In the genomic region with DNA sequence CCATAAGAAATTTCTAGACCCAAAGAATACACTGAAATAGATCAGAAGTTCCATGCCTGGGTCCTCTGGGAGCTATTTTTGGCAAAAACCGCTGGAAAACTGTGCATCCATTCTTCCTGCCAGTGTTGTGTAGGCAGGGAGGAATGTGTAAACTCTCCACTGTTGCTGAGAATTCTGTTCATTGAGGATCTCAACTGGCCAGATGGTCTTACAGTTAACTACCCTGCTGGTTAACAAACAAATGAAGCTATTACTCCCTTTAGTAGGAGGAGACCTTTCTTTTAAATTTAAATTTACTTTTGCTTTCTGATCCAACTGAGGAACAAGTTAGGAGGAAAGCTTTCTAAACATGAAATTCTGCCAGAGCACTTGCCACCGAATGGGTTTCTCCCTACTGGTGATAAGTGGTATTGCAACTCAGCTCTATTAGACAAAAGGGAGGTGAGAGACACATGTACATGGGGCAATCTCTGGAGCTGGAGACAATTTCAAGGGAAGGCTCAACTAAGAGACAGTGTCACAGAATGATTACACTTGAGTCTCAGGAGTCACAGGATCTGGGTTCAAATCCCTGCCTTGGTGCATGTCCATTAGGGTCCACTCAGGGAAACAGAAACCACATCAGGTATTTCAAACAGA, we compare ENCODE assay signal across 2 cellular contexts.
TF ChIP-seq lines count a peak whose summit lies in the region.

No MANE protein-coding gene starts in this region.

TF ChIP-seq in IMR-90, 13 proteins besides CTCF, POLR2A, EP300 and RAD21:
- TF ChIP-seq MAFK (IDR thresholded peaks at IDR 0.05; ENCODE audit: low read depth, low read length) (no peak), SMC3 (IDR thresholded peaks at IDR 0.05; ENCODE audit: low read depth, low read length) (no peak), CHD1 (IDR thresholded peaks at IDR 0.05; ENCODE audit: low read depth, low read length) (no peak), MAZ (IDR thresholded peaks at IDR 0.05; ENCODE audit: borderline replicate concordance, low read depth, low read length) (no peak), CEBPB (IDR thresholded peaks at IDR 0.05; ENCODE audit: low read depth, low read length) (no peak), FOS (IDR thresholded peaks at IDR 0.05; ENCODE audit: low read depth, low read length) (no peak), RCOR1 (IDR thresholded peaks at IDR 0.05; ENCODE audit: insufficient replicate concordance, low read length) (no peak), MXI1 (IDR thresholded peaks at IDR 0.05; ENCODE audit: borderline replicate concordance, low read depth, low read length) (no peak)
- TF ChIP-seq, protein P1, sequence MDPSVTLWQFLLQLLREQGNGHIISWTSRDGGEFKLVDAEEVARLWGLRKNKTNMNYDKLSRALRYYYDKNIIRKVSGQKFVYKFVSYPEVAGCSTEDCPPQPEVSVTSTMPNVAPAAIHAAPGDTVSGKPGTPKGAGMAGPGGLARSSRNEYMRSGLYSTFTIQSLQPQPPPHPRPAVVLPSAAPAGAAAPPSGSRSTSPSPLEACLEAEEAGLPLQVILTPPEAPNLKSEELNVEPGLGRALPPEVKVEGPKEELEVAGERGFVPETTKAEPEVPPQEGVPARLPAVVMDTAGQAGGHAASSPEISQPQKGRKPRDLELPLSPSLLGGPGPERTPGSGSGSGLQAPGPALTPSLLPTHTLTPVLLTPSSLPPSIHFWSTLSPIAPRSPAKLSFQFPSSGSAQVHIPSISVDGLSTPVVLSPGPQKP (IDR thresholded peaks at IDR 0.05; ENCODE audit: borderline replicate concordance, low read depth, low read length) = no peak
TF ChIP-seq in IMR-90: peak in this region for 0.

TF ChIP-seq in K562, 482 proteins besides CTCF, POLR2A, EP300 and RAD21 (continues in another document):
- no peak for TF ChIP-seq RERE (CRISPR knock-in tag; IDR thresholded peaks at IDR 0.05; ENCODE audit: borderline replicate concordance)
- peak; percentile 99 for TF ChIP-seq ZNF764 (CRISPR knock-in tag; IDR thresholded peaks at IDR 0.05; ENCODE audit: low read depth)
- no peak for TF ChIP-seq CEBPB (tag; IDR thresholded peaks at IDR 0.05)
- TF ChIP-seq BRCA1 (IDR thresholded peaks at IDR 0.05) = no peak
- TF ChIP-seq BRCA1 (CRISPR knock-in tag; IDR thresholded peaks at IDR 0.05) = no peak
- TF ChIP-seq, protein P2, sequence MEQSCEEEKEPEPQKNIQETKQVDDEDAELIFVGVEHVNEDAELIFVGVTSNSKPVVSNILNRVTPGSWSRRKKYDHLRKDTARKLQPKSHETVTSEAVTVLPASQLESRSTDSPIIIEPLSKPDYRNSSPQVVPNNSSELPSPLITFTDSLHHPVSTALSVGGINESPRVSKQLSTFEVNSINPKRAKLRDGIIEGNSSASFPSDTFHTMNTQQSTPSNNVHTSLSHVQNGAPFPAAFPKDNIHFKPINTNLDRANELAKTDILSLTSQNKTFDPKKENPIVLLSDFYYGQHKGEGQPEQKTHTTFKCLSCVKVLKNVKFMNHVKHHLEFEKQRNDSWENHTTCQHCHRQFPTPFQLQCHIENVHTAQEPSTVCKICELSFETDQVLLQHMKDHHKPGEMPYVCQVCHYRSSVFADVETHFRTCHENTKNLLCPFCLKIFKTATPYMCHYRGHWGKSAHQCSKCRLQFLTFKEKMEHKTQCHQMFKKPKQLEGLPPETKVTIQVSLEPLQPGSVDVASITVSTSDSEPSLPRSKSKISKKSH (CRISPR knock-in tag; IDR thresholded peaks at IDR 0.05) = no peak
- TF ChIP-seq ZNF174 (CRISPR knock-in tag; IDR thresholded peaks at IDR 0.05) = no peak
- no peak for TF ChIP-seq POLR3A (IDR thresholded peaks at IDR 0.05; ENCODE audit: borderline replicate concordance, extremely low read depth, insufficient read depth, insufficient read length)
- TF ChIP-seq ZKSCAN3 (CRISPR knock-in tag; IDR thresholded peaks at IDR 0.05) = no peak
- no peak for TF ChIP-seq SUPT5H (IDR thresholded peaks at IDR 0.05)
- TF ChIP-seq RBBP5 (IDR thresholded peaks at IDR 0.05; ENCODE audit: borderline replicate concordance, insufficient read depth, low read length, poor library complexity, severe bottlenecking) = no peak
- TF ChIP-seq POLR2AphosphoS2 (IDR thresholded peaks at IDR 0.05; ENCODE audit: low read length) = no peak
- no peak for TF ChIP-seq NCOA2 (IDR thresholded peaks at IDR 0.05; ENCODE audit: partially characterized antibody in 2 of 2)
- TF ChIP-seq NBN (IDR thresholded peaks at IDR 0.05; ENCODE audit: low read depth) = no peak
- TF ChIP-seq, protein P3, sequence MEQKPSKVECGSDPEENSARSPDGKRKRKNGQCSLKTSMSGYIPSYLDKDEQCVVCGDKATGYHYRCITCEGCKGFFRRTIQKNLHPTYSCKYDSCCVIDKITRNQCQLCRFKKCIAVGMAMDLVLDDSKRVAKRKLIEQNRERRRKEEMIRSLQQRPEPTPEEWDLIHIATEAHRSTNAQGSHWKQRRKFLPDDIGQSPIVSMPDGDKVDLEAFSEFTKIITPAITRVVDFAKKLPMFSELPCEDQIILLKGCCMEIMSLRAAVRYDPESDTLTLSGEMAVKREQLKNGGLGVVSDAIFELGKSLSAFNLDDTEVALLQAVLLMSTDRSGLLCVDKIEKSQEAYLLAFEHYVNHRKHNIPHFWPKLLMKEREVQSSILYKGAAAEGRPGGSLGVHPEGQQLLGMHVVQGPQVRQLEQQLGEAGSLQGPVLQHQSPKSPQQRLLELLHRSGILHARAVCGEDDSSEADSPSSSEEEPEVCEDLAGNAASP (IDR thresholded peaks at IDR 0.05) = no peak
- no peak for TF ChIP-seq TFE3 (CRISPR knock-in tag; IDR thresholded peaks at IDR 0.05)
- no peak for TF ChIP-seq ZNF23 (CRISPR knock-in tag; IDR thresholded peaks at IDR 0.05)
- no peak for TF ChIP-seq ZBTB8A (IDR thresholded peaks at IDR 0.05; ENCODE audit: partially characterized antibody)
- TF ChIP-seq ZNF184 (CRISPR knock-in tag; IDR thresholded peaks at IDR 0.05) = no peak
- TF ChIP-seq CREM (IDR thresholded peaks at IDR 0.05; ENCODE audit: low read depth) = no peak
- no peak for TF ChIP-seq ZNF274 (IDR thresholded peaks at IDR 0.05; ENCODE audit: borderline replicate concordance, low read depth, low read length)
- no peak for TF ChIP-seq ZNF639 (CRISPR knock-in tag; conservative IDR thresholded peaks at IDR 0.05 in 1 of 2, IDR thresholded peaks at IDR 0.05 in 1 of 2)
- TF ChIP-seq SIN3B (IDR thresholded peaks at IDR 0.05; ENCODE audit: low read depth) = no peak
- TF ChIP-seq SMAD3 (CRISPR knock-in tag; conservative IDR thresholded peaks at IDR 0.05) = no peak
- TF ChIP-seq, protein P4, sequence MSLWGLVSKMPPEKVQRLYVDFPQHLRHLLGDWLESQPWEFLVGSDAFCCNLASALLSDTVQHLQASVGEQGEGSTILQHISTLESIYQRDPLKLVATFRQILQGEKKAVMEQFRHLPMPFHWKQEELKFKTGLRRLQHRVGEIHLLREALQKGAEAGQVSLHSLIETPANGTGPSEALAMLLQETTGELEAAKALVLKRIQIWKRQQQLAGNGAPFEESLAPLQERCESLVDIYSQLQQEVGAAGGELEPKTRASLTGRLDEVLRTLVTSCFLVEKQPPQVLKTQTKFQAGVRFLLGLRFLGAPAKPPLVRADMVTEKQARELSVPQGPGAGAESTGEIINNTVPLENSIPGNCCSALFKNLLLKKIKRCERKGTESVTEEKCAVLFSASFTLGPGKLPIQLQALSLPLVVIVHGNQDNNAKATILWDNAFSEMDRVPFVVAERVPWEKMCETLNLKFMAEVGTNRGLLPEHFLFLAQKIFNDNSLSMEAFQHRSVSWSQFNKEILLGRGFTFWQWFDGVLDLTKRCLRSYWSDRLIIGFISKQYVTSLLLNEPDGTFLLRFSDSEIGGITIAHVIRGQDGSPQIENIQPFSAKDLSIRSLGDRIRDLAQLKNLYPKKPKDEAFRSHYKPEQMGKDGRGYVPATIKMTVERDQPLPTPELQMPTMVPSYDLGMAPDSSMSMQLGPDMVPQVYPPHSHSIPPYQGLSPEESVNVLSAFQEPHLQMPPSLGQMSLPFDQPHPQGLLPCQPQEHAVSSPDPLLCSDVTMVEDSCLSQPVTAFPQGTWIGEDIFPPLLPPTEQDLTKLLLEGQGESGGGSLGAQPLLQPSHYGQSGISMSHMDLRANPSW (CRISPR knock-in tag; IDR thresholded peaks at IDR 0.05) = no peak
- TF ChIP-seq CAMTA2 (CRISPR knock-in tag; conservative IDR thresholded peaks at IDR 0.05) = no peak
- TF ChIP-seq SMARCC2 (IDR thresholded peaks at IDR 0.05; ENCODE audit: low read depth) = no peak
- TF ChIP-seq TGIF2 (CRISPR knock-in tag; IDR thresholded peaks at IDR 0.05) = no peak
- TF ChIP-seq ZNF280A (IDR thresholded peaks at IDR 0.05; ENCODE audit: low read depth, partially characterized antibody) = peak; percentile 62
- no peak for TF ChIP-seq TBP (optimal IDR thresholded peaks at IDR 0.05; ENCODE audit: low read depth, low read length)
- TF ChIP-seq CHD4 (IDR thresholded peaks at IDR 0.05; ENCODE audit: insufficient read depth, insufficient replicate concordance, low read depth, low read length, poor library complexity, severe bottlenecking) = peak; percentile 27
- TF ChIP-seq SAFB (IDR thresholded peaks at IDR 0.05; ENCODE audit: borderline replicate concordance, low read depth, low read length) = no peak
- no peak for TF ChIP-seq PURB (CRISPR knock-in tag; IDR thresholded peaks at IDR 0.05; ENCODE audit: low read depth)
